ENCODE assay signal across 1 cellular context in genomic region chr20:407953-408842, GRCh38.
TF ChIP-seq lines count a peak whose summit lies in the region.

Gene RBCK1, plus strand, starts transcription at chr20:408299. Its CDS starts 459 bp downstream, at chr20:408758.

TF ChIP-seq in HepG2, 621 proteins besides CTCF, POLR2A, EP300 and RAD21 (continued from another document and continues in another):
- no peak for TF ChIP-seq USF2 (IDR thresholded peaks at IDR 0.05; ENCODE audit: low read depth, low read length)
- TF ChIP-seq USF2 (CRISPR knock-in tag; IDR thresholded peaks at IDR 0.05; ENCODE audit: borderline replicate concordance) = peak; percentile 55; the same call in 1 of the 2 replicates
- TF ChIP-seq ELF1 (CRISPR knock-in tag; IDR thresholded peaks at IDR 0.05) = peak; percentile 90
- no peak for TF ChIP-seq PBX2 (CRISPR knock-in tag; IDR thresholded peaks at IDR 0.05)
- peak; percentile 84 for TF ChIP-seq CERS6 (CRISPR knock-in tag; IDR thresholded peaks at IDR 0.05)
- TF ChIP-seq TIGD3 (CRISPR knock-in tag; IDR thresholded peaks at IDR 0.05; ENCODE audit: borderline replicate concordance) = peak; percentile 82; the same call in 1 of the 2 replicates
- TF ChIP-seq RFXANK (CRISPR knock-in tag; IDR thresholded peaks at IDR 0.05) = no peak
- peak; percentile 70 for TF ChIP-seq ZNF335 (CRISPR knock-in tag; IDR thresholded peaks at IDR 0.05)
- peak; percentile 33; the same call in 1 of the 2 replicates for TF ChIP-seq ZNF605 (CRISPR knock-in tag; IDR thresholded peaks at IDR 0.05)
- TF ChIP-seq CCAR2 (optimal IDR thresholded peaks at IDR 0.05; ENCODE audit: low read depth, low read length) = no peak
- TF ChIP-seq HNRNPH1 (optimal IDR thresholded peaks at IDR 0.05; ENCODE audit: low read depth, low read length) = no peak
- no peak for TF ChIP-seq NR2F6 (IDR thresholded peaks at IDR 0.05)
- peak; percentile 6; the same call in 1 of the 2 replicates for TF ChIP-seq NR2F6 (CRISPR knock-in tag; IDR thresholded peaks at IDR 0.05)
- no peak for TF ChIP-seq ZZZ3 (CRISPR knock-in tag; IDR thresholded peaks at IDR 0.05; ENCODE audit: borderline replicate concordance)
- peak; percentile 95 for TF ChIP-seq HIVEP1 (CRISPR knock-in tag; IDR thresholded peaks at IDR 0.05)
- no peak for TF ChIP-seq REPIN1 (CRISPR knock-in tag; IDR thresholded peaks at IDR 0.05; ENCODE audit: borderline replicate concordance, low read depth)
- 0 out of 2 replicates have a peak, but pooled peaks have one; percentile 10 for TF ChIP-seq MIER2 (CRISPR knock-in tag; IDR thresholded peaks at IDR 0.05)
- TF ChIP-seq KLF13 (CRISPR knock-in tag; IDR thresholded peaks at IDR 0.05) = peak; percentile 78
- no peak for TF ChIP-seq ZMYM2 (CRISPR knock-in tag; IDR thresholded peaks at IDR 0.05)
- peak; percentile 12; the same call in 1 of the 2 replicates for TF ChIP-seq BCL6 (CRISPR knock-in tag; IDR thresholded peaks at IDR 0.05)
- TF ChIP-seq ZNF780A (CRISPR knock-in tag; IDR thresholded peaks at IDR 0.05) = peak; percentile 90
- peak; percentile 71 for TF ChIP-seq MEF2D (CRISPR knock-in tag; IDR thresholded peaks at IDR 0.05)
- TF ChIP-seq ZXDC (CRISPR knock-in tag; IDR thresholded peaks at IDR 0.05) = peak; percentile 72; the same call in 1 of the 2 replicates
- TF ChIP-seq MAX (IDR thresholded peaks at IDR 0.05) = peak; percentile 59
- peak; percentile 86; the same call in 1 of the 2 replicates for TF ChIP-seq XBP1 (CRISPR knock-in tag; IDR thresholded peaks at IDR 0.05)
- peak; percentile 60; the same call in 1 of the 2 replicates for TF ChIP-seq TEF (CRISPR knock-in tag; IDR thresholded peaks at IDR 0.05)
- TF ChIP-seq ZNF7 (CRISPR knock-in tag; IDR thresholded peaks at IDR 0.05) = no peak
- TF ChIP-seq ZBTB14 (CRISPR knock-in tag; IDR thresholded peaks at IDR 0.05) = no peak
- 0 out of 2 replicates have a peak, but pooled peaks have one; percentile 0 for TF ChIP-seq SNAPC5 (CRISPR knock-in tag; IDR thresholded peaks at IDR 0.05; ENCODE audit: borderline replicate concordance)
- TF ChIP-seq DMTF1 (CRISPR knock-in tag; IDR thresholded peaks at IDR 0.05) = peak; percentile 91; the same call in 1 of the 2 replicates
- TF ChIP-seq GTF3A (CRISPR knock-in tag; conservative IDR thresholded peaks at IDR 0.05) = no peak
- peak; percentile 90 for TF ChIP-seq ZNF766 (CRISPR knock-in tag; IDR thresholded peaks at IDR 0.05; ENCODE audit: borderline replicate concordance)
- peak; percentile 75 for TF ChIP-seq MYPOP (CRISPR knock-in tag; IDR thresholded peaks at IDR 0.05)
- TF ChIP-seq ZNF280B (CRISPR knock-in tag; IDR thresholded peaks at IDR 0.05; ENCODE audit: borderline replicate concordance) = peak; percentile 85; the same call in 1 of the 2 replicates
- peak; percentile 100 for TF ChIP-seq IRF1 (CRISPR knock-in tag; IDR thresholded peaks at IDR 0.05; ENCODE audit: low read depth)
- TF ChIP-seq NR2C2 (CRISPR knock-in tag; IDR thresholded peaks at IDR 0.05; ENCODE audit: borderline replicate concordance) = peak; percentile 41
- no peak for TF ChIP-seq POLR2AphosphoS2 (IDR thresholded peaks at IDR 0.05; ENCODE audit: low read depth, low read length)
- TF ChIP-seq ZBTB20 (CRISPR knock-in tag; IDR thresholded peaks at IDR 0.05; ENCODE audit: borderline replicate concordance, low read depth) = no peak
- TF ChIP-seq CCDC6 (CRISPR knock-in tag; IDR thresholded peaks at IDR 0.05) = no peak; the same call in 1 of the 2 replicates
- TF ChIP-seq CBX1 (IDR thresholded peaks at IDR 0.05; ENCODE audit: low read depth) = peak; percentile 11
- no peak for TF ChIP-seq PHF5A (CRISPR knock-in tag; IDR thresholded peaks at IDR 0.05; ENCODE audit: low read depth, unreplicated experiment)
- 0 out of 2 replicates have a peak, but pooled peaks have one; percentile 98 for TF ChIP-seq FOXO4 (CRISPR knock-in tag; conservative IDR thresholded peaks at IDR 0.05)
